1 cellular context compared by ENCODE assay signal in the genomic region with DNA sequence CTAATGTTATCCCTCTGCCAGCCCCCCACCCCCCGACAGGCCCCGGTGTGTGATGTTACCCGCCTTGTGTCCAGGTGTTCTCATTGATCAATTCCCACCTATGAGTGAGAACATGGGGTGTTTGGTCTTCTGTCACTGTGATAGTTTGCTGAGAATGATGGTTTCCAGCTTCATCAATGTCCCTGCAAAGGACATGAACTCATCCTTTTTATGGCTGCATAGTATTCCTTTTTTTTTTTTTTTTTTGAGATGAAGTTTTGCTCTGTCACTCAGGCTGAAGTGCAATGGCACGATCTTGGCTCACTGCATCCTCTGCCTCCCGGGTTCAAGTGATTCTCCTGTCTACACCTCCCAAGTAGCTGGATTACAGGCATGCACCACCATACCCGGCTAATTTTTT. TPM values are rescaled to one million over a fixed set of nuclear protein-coding genes. Genes with fewer than 3 reads are reported as not detected.
"Had no signal": no experiment of that assay in that cellular context is flagged by ENCODE, and none has a peak within 500 bp of the region (broad histone marks: within the 10 kb centered on the region; RNA-seq: fewer than 3 reads in every experiment).

No MANE protein-coding gene starts in this region.

RNA-seq across cellular contexts. Expression of gene ZNF610, which starts 43.1 kb away (rescaled TPM):
- total RNA-seq: left lobe of liver had no signal
